ENCODE assay signal across 25 cellular contexts in the genomic region with DNA sequence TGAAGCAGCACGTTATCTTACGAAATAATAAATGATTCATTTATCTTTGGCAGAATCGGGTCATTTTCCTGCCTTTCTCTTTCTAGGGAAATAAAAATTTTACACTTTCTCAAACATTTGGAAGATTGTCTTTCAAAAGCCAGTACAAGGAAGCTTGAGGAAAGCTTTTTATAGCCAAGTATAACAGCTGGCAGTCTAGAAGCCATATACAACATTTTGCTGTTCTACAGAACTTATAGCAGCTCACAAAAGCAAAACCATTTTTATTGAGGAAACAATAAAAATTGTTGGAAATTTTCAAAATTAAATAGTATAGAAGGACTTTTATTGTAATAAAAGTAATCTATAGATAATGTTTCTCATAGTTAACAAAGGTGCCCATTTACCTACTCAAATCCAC.
"Had no signal": no experiment of that assay in that cellular context is flagged by ENCODE, and none has a peak within 500 bp of the region (broad histone marks: within the 10 kb centered on the region; RNA-seq: fewer than 3 reads in every experiment).

No MANE protein-coding gene starts in this region.

- DNase-seq: activated CD4-positive, alpha-beta T cell treated with anti-CD3 and anti-CD28 coated beads, Interleukin-2, amount 10 ng/mL, durations not matched to agents 7 days and 5 days; activated CD4-positive, CD25-positive, alpha-beta regulatory T cell treated with anti-CD3 and anti-CD28 coated beads, Interleukin-2, amount 50 U/mL, for 72 hours; activated CD8-positive, alpha-beta T cell treated with anti-CD3 and anti-CD28 coated beads, Interleukin-2, amount 10 ng/mL, durations not matched to agents 7 days and 5 days; activated gamma-delta T cell treated with Interleukin-2 at 50 U/mL for 16 hours; brain microvascular endothelial cell; central memory CD4-positive, alpha-beta T cell; dermis blood vessel endothelial cell; effector memory CD8-positive, alpha-beta T cell; foreskin keratinocyte; immature natural killer cell; left ventricle myocardium inferior; spleen; stimulated activated CD4-positive, alpha-beta T cell treated with anti-CD3 and anti-CD28 coated beads, Interleukin-4, amount 100 ng/mL, for 24 hours; stimulated activated naive CD8-positive, alpha-beta T cell treated with anti-CD3 and anti-CD28 coated beads, Interleukin-15, Interleukin-2, amounts not matched to agents 100 U/mL and 50 U/mL, for 24 hours; substantia nigra; T-cell; tibial artery had no signal

- H3K9me3 Mint-ChIP-seq: activated T-helper 1 cell treated with anti-CD3 and anti-CD28 coated beads, Interleukin-12 subunit alpha, Interleukin-12 subunit beta, Interleukin-2, Interleukin-4 antibody, amounts not matched to agents 30 ng/mL and 10 ng/mL and 1 ng/mL, durations not matched to agents 14 hours and 24 hours and 36 hours; effector memory CD8-positive, alpha-beta T cell; natural killer cell treated with Interleukin-12 subunit alpha and Interleukin-12 subunit beta and Interleukin-15 and Interleukin-18, amount 100 ng/mL, for 72 hours had no signal

- H3K27me3 Mint-ChIP-seq: activated CD4-positive, alpha-beta T cell treated with anti-CD3 and anti-CD28 coated beads, Interleukin-2, amount 10 ng/mL, durations not matched to agents 7 days and 5 days; effector memory CD8-positive, alpha-beta T cell; natural killer cell treated with Interleukin-12 subunit alpha and Interleukin-12 subunit beta and Interleukin-15 and Interleukin-18, amount 100 ng/mL, for 72 hours; progenitor cell of endocrine pancreas; T-cell had no signal

- H3K4me3 Mint-ChIP-seq: activated CD4-positive, alpha-beta T cell treated with anti-CD3 and anti-CD28 coated beads, Interleukin-2, amount 10 ng/mL, durations not matched to agents 7 days and 5 days; activated CD8-positive, alpha-beta T cell treated with anti-CD3 and anti-CD28 coated beads, Interleukin-2, amount 10 ng/mL, durations not matched to agents 7 days and 5 days; activated T-helper 1 cell treated with anti-CD3 and anti-CD28 coated beads, Interleukin-12 subunit alpha, Interleukin-12 subunit beta, Interleukin-2, Interleukin-4 antibody, amounts not matched to agents 30 ng/mL and 10 ng/mL and 1 ng/mL, durations not matched to agents 14 hours and 24 hours and 36 hours; effector memory CD8-positive, alpha-beta T cell; immature natural killer cell; mesothelial cell of epicardium; natural killer cell treated with Interleukin-12 subunit alpha and Interleukin-12 subunit beta and Interleukin-15 and Interleukin-18, amount 100 ng/mL, for 72 hours; T-cell; T-helper 2 cell treated with Interferon-gamma antibody and Interleukin-4, amounts not matched to agents 5 μg/mL and 100 μg/mL, for 36 hours had no signal

- H3K27ac Mint-ChIP-seq: activated CD4-positive, alpha-beta T cell treated with anti-CD3 and anti-CD28 coated beads, Interleukin-2, amount 10 ng/mL, durations not matched to agents 7 days and 5 days; activated CD8-positive, alpha-beta T cell treated with anti-CD3 and anti-CD28 coated beads, Interleukin-2, amount 10 ng/mL, durations not matched to agents 7 days and 5 days; activated naive CD4-positive, alpha-beta T cell treated with anti-CD3 and anti-CD28 coated beads, Interleukin-2, amount 50 U/mL, for 72 hours; activated T-helper 1 cell treated with anti-CD3 and anti-CD28 coated beads, Interleukin-12 subunit alpha, Interleukin-12 subunit beta, Interleukin-2, Interleukin-4 antibody, amounts not matched to agents 30 ng/mL and 10 ng/mL and 1 ng/mL, durations not matched to agents 14 hours and 24 hours and 36 hours; effector memory CD8-positive, alpha-beta T cell; immature natural killer cell; mesothelial cell of epicardium; natural killer cell treated with Interleukin-12 subunit alpha and Interleukin-12 subunit beta and Interleukin-15 and Interleukin-18, amount 100 ng/mL, for 72 hours; progenitor cell of endocrine pancreas; T-cell; T-helper 2 cell treated with Interferon-gamma antibody and Interleukin-4, amounts not matched to agents 5 μg/mL and 100 μg/mL, for 36 hours had no signal

- H3K36me3 Mint-ChIP-seq: activated naive CD4-positive, alpha-beta T cell treated with anti-CD3 and anti-CD28 coated beads, Interleukin-2, amount 50 U/mL, for 72 hours had no signal

- H3K4me3 ChIP-seq: ascending aorta, esophagus muscularis mucosa, left ventricle myocardium inferior, spleen, tibial artery had no signal

- H3K4me1 Mint-ChIP-seq: activated CD4-positive, alpha-beta T cell treated with anti-CD3 and anti-CD28 coated beads, Interleukin-2, amount 10 ng/mL, durations not matched to agents 7 days and 5 days; immature natural killer cell; mesothelial cell of epicardium; T-cell had no signal
